1 cellular context compared by ENCODE assay signal in the genomic region with DNA sequence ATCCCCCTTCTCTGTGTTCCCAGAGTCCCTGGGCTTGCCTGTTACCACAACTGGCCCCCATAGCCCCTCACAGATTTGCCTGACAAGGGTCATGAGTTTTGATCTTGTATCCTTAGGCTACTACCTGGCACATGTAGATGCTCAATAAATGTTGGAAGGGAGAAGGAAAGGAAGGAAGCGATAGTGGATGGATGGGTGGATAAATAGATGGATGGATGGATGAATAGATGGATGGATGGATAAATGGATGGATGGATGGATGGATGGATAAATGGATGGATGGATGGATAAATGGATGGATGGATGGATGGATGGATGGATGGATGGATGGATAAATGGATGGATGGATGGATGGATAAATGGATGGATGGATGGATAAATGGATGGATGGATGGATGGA.
TF ChIP-seq lines count a peak whose summit lies in the region.

No MANE protein-coding gene starts in this region.

TF ChIP-seq in HEK293, 187 proteins besides CTCF, POLR2A, EP300 and RAD21 (continued from another document):
- peak; percentile 55 for TF ChIP-seq ZNF366 (tag by site-specific recombination; conservative IDR thresholded peaks at IDR 0.05)
